Comparison of ENCODE assay signal across 2 cellular contexts in the genomic region with DNA sequence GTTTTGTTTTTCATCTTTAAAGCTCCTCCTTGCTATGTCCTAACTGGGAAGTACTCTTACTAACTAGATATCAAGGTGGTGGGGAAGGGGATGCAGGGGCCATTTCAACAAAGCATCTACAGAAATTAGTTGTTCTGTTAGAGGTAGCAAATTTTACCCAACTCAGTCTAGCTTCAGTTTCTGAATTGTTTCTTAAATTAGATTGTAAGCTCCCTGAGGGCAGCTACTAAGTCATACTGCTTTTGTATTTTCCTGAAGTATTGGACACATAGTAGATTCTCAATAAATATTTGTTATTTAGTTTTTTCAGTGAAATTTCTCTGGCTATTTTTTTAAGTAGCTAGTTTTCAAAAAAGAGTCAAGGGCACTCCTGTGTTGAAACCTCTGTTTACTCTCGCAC.
TF ChIP-seq lines count a peak whose summit lies in the region.

No MANE protein-coding gene starts in this region.

TF ChIP-seq in SK-N-SH, 30 proteins besides CTCF, POLR2A, EP300 and RAD21 (continued from another document):
- TF ChIP-seq, protein P1, sequence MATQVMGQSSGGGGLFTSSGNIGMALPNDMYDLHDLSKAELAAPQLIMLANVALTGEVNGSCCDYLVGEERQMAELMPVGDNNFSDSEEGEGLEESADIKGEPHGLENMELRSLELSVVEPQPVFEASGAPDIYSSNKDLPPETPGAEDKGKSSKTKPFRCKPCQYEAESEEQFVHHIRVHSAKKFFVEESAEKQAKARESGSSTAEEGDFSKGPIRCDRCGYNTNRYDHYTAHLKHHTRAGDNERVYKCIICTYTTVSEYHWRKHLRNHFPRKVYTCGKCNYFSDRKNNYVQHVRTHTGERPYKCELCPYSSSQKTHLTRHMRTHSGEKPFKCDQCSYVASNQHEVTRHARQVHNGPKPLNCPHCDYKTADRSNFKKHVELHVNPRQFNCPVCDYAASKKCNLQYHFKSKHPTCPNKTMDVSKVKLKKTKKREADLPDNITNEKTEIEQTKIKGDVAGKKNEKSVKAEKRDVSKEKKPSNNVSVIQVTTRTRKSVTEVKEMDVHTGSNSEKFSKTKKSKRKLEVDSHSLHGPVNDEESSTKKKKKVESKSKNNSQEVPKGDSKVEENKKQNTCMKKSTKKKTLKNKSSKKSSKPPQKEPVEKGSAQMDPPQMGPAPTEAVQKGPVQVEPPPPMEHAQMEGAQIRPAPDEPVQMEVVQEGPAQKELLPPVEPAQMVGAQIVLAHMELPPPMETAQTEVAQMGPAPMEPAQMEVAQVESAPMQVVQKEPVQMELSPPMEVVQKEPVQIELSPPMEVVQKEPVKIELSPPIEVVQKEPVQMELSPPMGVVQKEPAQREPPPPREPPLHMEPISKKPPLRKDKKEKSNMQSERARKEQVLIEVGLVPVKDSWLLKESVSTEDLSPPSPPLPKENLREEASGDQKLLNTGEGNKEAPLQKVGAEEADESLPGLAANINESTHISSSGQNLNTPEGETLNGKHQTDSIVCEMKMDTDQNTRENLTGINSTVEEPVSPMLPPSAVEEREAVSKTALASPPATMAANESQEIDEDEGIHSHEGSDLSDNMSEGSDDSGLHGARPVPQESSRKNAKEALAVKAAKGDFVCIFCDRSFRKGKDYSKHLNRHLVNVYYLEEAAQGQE (IDR thresholded peaks at IDR 0.05; ENCODE audit: low read depth, low read length) = no peak
- TF ChIP-seq CHD2 (IDR thresholded peaks at IDR 0.05; ENCODE audit: low read length, partially characterized antibody) (no peak), RCOR1 (IDR thresholded peaks at IDR 0.05; ENCODE audit: low read length) (no peak), TEAD4 (IDR thresholded peaks at IDR 0.05; ENCODE audit: borderline replicate concordance, insufficient read depth) (no peak), EZH2phosphoT487 (IDR thresholded peaks at IDR 0.05; ENCODE audit: borderline replicate concordance, low read depth) (no peak), FOXM1 (IDR thresholded peaks at IDR 0.05; ENCODE audit: low read depth) (no peak), SIN3A (IDR thresholded peaks at IDR 0.05; ENCODE audit: borderline replicate concordance, low read depth, low read length) (no peak), TCF12 (IDR thresholded peaks at IDR 0.05) (no peak)
- TF ChIP-seq, protein P2, sequence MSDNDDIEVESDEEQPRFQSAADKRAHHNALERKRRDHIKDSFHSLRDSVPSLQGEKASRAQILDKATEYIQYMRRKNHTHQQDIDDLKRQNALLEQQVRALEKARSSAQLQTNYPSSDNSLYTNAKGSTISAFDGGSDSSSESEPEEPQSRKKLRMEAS (IDR thresholded peaks at IDR 0.05; ENCODE audit: low read depth) = no peak

TF ChIP-seq in SK-N-SH treated with all-trans-retinoic acid at 6 μM for 48 hours, 23 proteins besides CTCF, POLR2A, EP300 and RAD21 (continued from another document):
- no peak for TF ChIP-seq CREB5 (CRISPR knock-in tag; IDR thresholded peaks at IDR 0.05; ENCODE audit: low read depth)
